8 cellular contexts compared by ENCODE assay signal in the genomic region with DNA sequence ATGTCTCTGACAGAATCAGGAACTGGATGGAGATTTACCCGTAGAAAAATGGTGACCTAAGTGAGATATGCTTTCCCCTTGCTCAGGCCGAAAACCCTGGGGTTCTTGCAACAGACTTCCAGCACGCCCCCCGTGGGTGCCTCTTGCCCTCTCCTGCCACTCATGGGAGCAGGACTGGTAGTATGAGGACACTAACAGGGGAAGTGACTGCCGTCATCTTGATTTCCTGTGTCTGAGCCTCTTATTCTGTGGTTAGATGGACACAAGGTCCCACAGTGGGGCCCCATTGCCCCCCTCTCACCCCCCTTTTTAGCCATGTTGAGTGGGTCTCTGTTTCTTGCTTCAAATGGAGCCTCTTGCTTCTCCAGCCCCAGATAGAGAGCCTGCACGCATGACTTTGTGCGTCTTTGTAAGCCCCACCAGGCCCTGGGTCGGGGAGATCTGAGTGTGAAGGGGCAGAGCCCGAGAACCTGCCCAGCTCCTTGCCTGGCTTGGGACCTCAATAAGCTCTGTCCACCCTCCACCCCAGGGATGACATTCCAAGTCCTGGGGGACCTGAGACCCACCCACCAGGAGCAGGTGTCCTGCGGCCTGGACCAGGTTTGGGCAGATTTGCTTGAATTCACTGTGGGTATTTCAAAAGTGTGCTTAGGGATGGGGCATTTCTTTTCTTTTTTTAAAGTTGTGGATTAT. TPM values are rescaled to one million over a fixed set of nuclear protein-coding genes. Genes with fewer than 3 reads are reported as not detected.
DNase-seq lines count a peak whose midpoint lies in the region; ATAC-seq and TF ChIP-seq lines count a peak whose summit lies in the region.

No MANE protein-coding gene starts in this region.

- H3K4me1 ChIP-seq in esophagus squamous epithelium (peaks cover 15 to 67% (median 27%) of the 10 kb centered on the region in 3 donors), psoas muscle (peaks cover 68% of the 10 kb centered on the region)

- ATAC-seq in psoas muscle: peak in 1 of 4 donors; percentile 1

- TF ChIP-seq CTCF in esophagus squamous epithelium (IDR thresholded peaks at IDR 0.05) (no peak), psoas muscle (IDR thresholded peaks at IDR 0.05) (no peak), GM10248 (IDR thresholded peaks at IDR 0.05; ENCODE audit: control extremely low read depth, extremely low read depth, low read depth, missing control alignments) (no peak)

- no peak overlapping the region for H3K4me3 ChIP-seq in esophagus squamous epithelium
- H3K4me3 ChIP-seq in psoas muscle: no peak overlapping the region

- DNase-seq in GF-D8 (lab: John Stamatoyannopoulos, UW): peak; percentile 74
- peak; percentile 6 for DNase-seq in OCI-M1 (lab: John Stamatoyannopoulos, UW)
- DNase-seq in esophagus squamous epithelium (lab: John Stamatoyannopoulos, UW): no peak
- DNase-seq in psoas muscle: peak; percentile 46 to 66
- DNase-seq in GM10248 (ENCODE audit: extremely low spot score): no peak
- no peak for DNase-seq in NAMALWA (ENCODE audit: low spot score)
- DNase-seq in stimulated activated CD4-positive, alpha-beta T cell treated with anti-CD3 and anti-CD28 coated beads, Interleukin-4, amount 100 ng/mL, for 24 hours: no peak
- no peak for DNase-seq in HUDEP-2 (lab: John Stamatoyannopoulos, UW; ENCODE audit: unreplicated experiment in 76 of 76)

- H3K27ac ChIP-seq in esophagus squamous epithelium: peak overlapping the region; percentile 21 to 83 (median 72)
- H3K27ac ChIP-seq in psoas muscle: peak overlapping the region; percentile 87

- H3K36me3 ChIP-seq in esophagus squamous epithelium (no peaks in the 10 kb centered on the region), psoas muscle (ENCODE audit: insufficient read depth in 1 of 2, low read depth in 1 of 2) (no peaks in the 10 kb centered on the region)

- H3K27me3 ChIP-seq in esophagus squamous epithelium: no peaks in the 10 kb centered on the region
- H3K27me3 ChIP-seq in psoas muscle (ENCODE audit: insufficient read depth in 3 of 3, low read length in 2 of 3): no peaks in the 10 kb centered on the region

- H3K9me3 ChIP-seq in esophagus squamous epithelium (no peaks in the 10 kb centered on the region), psoas muscle (no peaks in the 10 kb centered on the region)

- 74 to 80% methylated on average over 7 to 10 of the region's 10 CpGs for WGBS in esophagus squamous epithelium, 2 donors
- WGBS in psoas muscle, 3 donors: 79 to 90% (median 89%) methylated on average over 10 of the region's 10 CpGs

- intact Hi-C loops in esophagus squamous epithelium (cut with DNase I) (no loop called here), psoas muscle (cut with DNase I) (loop anchor here (1.0 to 5.0 kb wide), 3 partner anchors 26 to 69 kb away; no protein-coding TSS in a partner anchor)

- POLR2A ChIA-PET in GM10248 (lab: Yijun Ruan, JAX): no interaction called here

- CTCF ChIA-PET in GM10248 (lab: Yijun Ruan, JAX): interaction anchor here (1.0 to 8.8 kb wide), 27 partner anchors 9 to 374 kb away, joined by 3 to 128 read pairs (median 6); a partner anchor contains a TSS

- TF ChIP-seq POLR2A in esophagus squamous epithelium (IDR thresholded peaks at IDR 0.05): no peak

RNA-seq across cellular contexts. Expression of a gene that starts 12.6 kb away (rescaled TPM):
- total RNA-seq in esophagus squamous epithelium: 1 to 10 TPM in 3 of 4 donors, under 1 TPM in 1; 0.76 to 6.1 (median 2.1) TPM
- 10 to 100 TPM in 1 of 4 donors, 1 to 10 TPM in 2, under 1 TPM in 1; 0.58 to 20.0 (median 5.8) TPM for total RNA-seq in psoas muscle
- 10 to 100 TPM in 2 of 3 donors, 1 to 10 TPM in 1; 4.9 to 31.6 (median 23.4) TPM for polyA plus RNA-seq in psoas muscle

RNA-seq across cellular contexts. Expression of a gene that starts 38.8 kb away (rescaled TPM):
- not detected for total RNA-seq in esophagus squamous epithelium
- 1 to 10 TPM in 2 of 4 donors, under 1 TPM in 2; 0.25 to 1.1 (median 0.96) TPM for total RNA-seq in psoas muscle
- polyA plus RNA-seq in psoas muscle: 1 to 10 TPM in 1 of 3 donors, under 1 TPM in 2; 0.04 to 1.5 (median 0.98) TPM

RNA-seq across cellular contexts. Expression of a gene that starts 47.0 kb away (rescaled TPM):
- total RNA-seq in esophagus squamous epithelium: 10 to 100 TPM in 2 of 4 donors, 1 to 10 TPM in 2; 2.0 to 24.6 (median 7.6) TPM
- 10 to 100 TPM; 22.0 to 82.1 (median 57.3) TPM for total RNA-seq in psoas muscle
- 10 to 100 TPM; 48.7 to 77.2 (median 59.4) TPM for polyA plus RNA-seq in psoas muscle

Comparison
In these comparisons a context has a peak if more than half of its experiments do, and no peak if none do; other contexts are left out.
1. DNase-seq: peak in GF-D8 (single experiment), OCI-M1 (single experiment) and psoas muscle (2 of 2); none in esophagus squamous epithelium (single experiment), GM10248 (single experiment), NAMALWA (single experiment), stimulated activated CD4-positive, alpha-beta T cell treated with anti-CD3 and anti-CD28 coated beads, Interleukin-4, amount 100 ng/mL, for 24 hours (single experiment) and HUDEP-2 (0 of 76).